2 cellular contexts compared by ENCODE assay signal in genomic region chr16:11310634-11310977, GRCh38.
TF ChIP-seq lines count a peak whose summit lies in the region.

No MANE protein-coding gene starts in this region.

TF ChIP-seq in IMR-90, 13 proteins besides CTCF, POLR2A, EP300 and RAD21:
- TF ChIP-seq SMC3 (IDR thresholded peaks at IDR 0.05; ENCODE audit: low read depth, low read length) (no peak), FOS (IDR thresholded peaks at IDR 0.05; ENCODE audit: low read depth, low read length) (no peak), MAFK (IDR thresholded peaks at IDR 0.05; ENCODE audit: low read depth, low read length) (no peak), CEBPB (IDR thresholded peaks at IDR 0.05; ENCODE audit: low read depth, low read length) (no peak), USF2 (IDR thresholded peaks at IDR 0.05; ENCODE audit: low read depth, low read length) (no peak), RFX5 (IDR thresholded peaks at IDR 0.05; ENCODE audit: low read depth, low read length) (no peak)

TF ChIP-seq in K562, 482 proteins besides CTCF, POLR2A, EP300 and RAD21:
- TF ChIP-seq ZBTB1 (CRISPR knock-in tag; IDR thresholded peaks at IDR 0.05; ENCODE audit: borderline replicate concordance, low read depth) (no peak), ZNF444 (CRISPR knock-in tag; IDR thresholded peaks at IDR 0.05) (no peak), ETS2 (tag; IDR thresholded peaks at IDR 0.05; ENCODE audit: borderline replicate concordance, poor library complexity, severe bottlenecking) (no peak), ZBTB2 (IDR thresholded peaks at IDR 0.05) (no peak), NR2C2 (CRISPR knock-in tag; IDR thresholded peaks at IDR 0.05) (no peak), NR2C2 (tag; IDR thresholded peaks at IDR 0.05) (no peak), RBM34 (IDR thresholded peaks at IDR 0.05; ENCODE audit: borderline replicate concordance, insufficient read depth, low read length) (no peak), ZNF354B (CRISPR knock-in tag; IDR thresholded peaks at IDR 0.05) (no peak), LCOR (CRISPR knock-in tag; IDR thresholded peaks at IDR 0.05) (no peak), HMBOX1 (IDR thresholded peaks at IDR 0.05) (no peak), ZNF584 (CRISPR knock-in tag; IDR thresholded peaks at IDR 0.05; ENCODE audit: low read depth) (no peak), GATAD2A (IDR thresholded peaks at IDR 0.05) (no peak), TCF3 (CRISPR knock-in tag; IDR thresholded peaks at IDR 0.05) (no peak), THRA (IDR thresholded peaks at IDR 0.05) (no peak), PTBP1 (IDR thresholded peaks at IDR 0.05; ENCODE audit: low read depth, low read length) (no peak), EGR1 (conservative IDR thresholded peaks at IDR 0.05) (no peak), ZNF75A (CRISPR knock-in tag; IDR thresholded peaks at IDR 0.05) (no peak), SETDB1 (IDR thresholded peaks at IDR 0.05; ENCODE audit: low read length) (no peak), MTF1 (CRISPR knock-in tag; IDR thresholded peaks at IDR 0.05; ENCODE audit: borderline replicate concordance) (no peak), TCF7L2 (IDR thresholded peaks at IDR 0.05; ENCODE audit: low read depth, low read length) (no peak)
